ENCODE assay signal across 8 cellular contexts in genomic region chr11:111736621-111737055, GRCh38. TPM values are rescaled to one million over a fixed set of nuclear protein-coding genes. Genes with fewer than 3 reads are reported as not detected.
DNase-seq lines count a peak whose midpoint lies in the region; ATAC-seq and TF ChIP-seq lines count a peak whose summit lies in the region.

No MANE protein-coding gene starts in this region.

- no peaks in the 10 kb centered on the region for H3K9me2 ChIP-seq in PC-3 (replicated peaks; ENCODE audit: low read length)

- intact Hi-C loops in PC-3 (cut with micrococcal nuclease) (no loop called here), colonic mucosa (cut with DNase I) (no loop called here)

- TF ChIP-seq CTCF in PC-3 (conservative IDR thresholded peaks at IDR 0.05; ENCODE audit: low read depth, low read length), result no peak
- TF ChIP-seq CTCF in colonic mucosa (IDR thresholded peaks at IDR 0.05), result no peak

- no TSS peak for BruUV-seq in PC-3 (replicated peaks; lab: Mats Ljungman, UMichigan)

- DNase-seq in PC-3 (no peak), colonic mucosa (no peak), NCI-H1436 (lab: John Stamatoyannopoulos, UW) (no peak), NCI-H748 (lab: John Stamatoyannopoulos, UW; ENCODE audit: unreplicated experiment) (no peak), NCI-H2227 (lab: John Stamatoyannopoulos, UW; ENCODE audit: unreplicated experiment) (no peak)

- H3K9ac ChIP-seq in PC-3 (ENCODE audit: low read length) (peak overlapping the region; percentile 82), colonic mucosa (ENCODE audit: low read depth in 2 of 2, low read length in 2 of 2) (peak overlapping the region; percentile 7 to 24), muscle layer of colon (ENCODE audit: low read length) (peak overlapping the region; percentile 55)

- peaks cover 6% of the 10 kb centered on the region for H3F3A ChIP-seq in PC-3 (ENCODE audit: low read length, unreplicated experiment)

- H3K4me3 ChIP-seq in PC-3 (ENCODE audit: low read length) (no peak overlapping the region), colonic mucosa (no peak overlapping the region), muscle layer of colon (ENCODE audit: low read depth in 1 of 2, low read length in 2 of 2) (no peak overlapping the region)

- no peaks in the 10 kb centered on the region for H3K27me3 ChIP-seq in PC-3 (ENCODE audit: low read length)
- no peaks in the 10 kb centered on the region for H3K27me3 ChIP-seq in colonic mucosa
- no peaks in the 10 kb centered on the region for H3K27me3 ChIP-seq in muscle layer of colon (ENCODE audit: control insufficient read depth in 1 of 2, insufficient read depth in 2 of 2, low read length in 2 of 2)

- H3K79me2 ChIP-seq in PC-3 (ENCODE audit: low read length), result no peaks in the 10 kb centered on the region

- H2AFZ ChIP-seq in PC-3 (ENCODE audit: low read length), result peak overlapping the region; percentile 54; the same call in 1 of the 2 replicates

- peak overlapping the region; percentile 82 for H3K4me2 ChIP-seq in PC-3 (ENCODE audit: low read length)

- peaks cover 28% of the 10 kb centered on the region for H3K4me1 ChIP-seq in PC-3 (ENCODE audit: insufficient read depth, low read length)
- no peaks in the 10 kb centered on the region for H3K4me1 ChIP-seq in colonic mucosa
- peaks cover 68% of the 10 kb centered on the region for H3K4me1 ChIP-seq in muscle layer of colon (ENCODE audit: insufficient read depth, low read length)

- no peaks in the 10 kb centered on the region for H4K20me1 ChIP-seq in PC-3 (ENCODE audit: low read length)

- POLR2A ChIA-PET in PC-3 (lab: Charles Lee; ENCODE audit: unreplicated experiment), result interaction anchor here (0.9 kb wide), 1 partner anchor 29 kb away, joined by 4 read pairs; no protein-coding TSS in a partner anchor

- no peak for ATAC-seq in PC-3
- ATAC-seq in HG02870 (IDR thresholded peaks at IDR 0.05; ENCODE audit: unreplicated experiment), result no peak

- CTCF ChIA-PET in PC-3 (lab: Charles Lee), result no interaction called here

- H3K36me3 ChIP-seq in PC-3 (ENCODE audit: low read depth, low read length) (peaks cover 17% of the 10 kb centered on the region), colonic mucosa (peaks cover 2% of the 10 kb centered on the region), muscle layer of colon (ENCODE audit: insufficient read depth, low read length) (peaks cover 29% of the 10 kb centered on the region)

- no peaks in the 10 kb centered on the region for H3K9me3 ChIP-seq in PC-3 (ENCODE audit: low read length)
- no peaks in the 10 kb centered on the region for H3K9me3 ChIP-seq in colonic mucosa
- H3K9me3 ChIP-seq in muscle layer of colon (ENCODE audit: low read length), result no peaks in the 10 kb centered on the region

- H3K27ac ChIP-seq in PC-3 (ENCODE audit: low read length), result peak overlapping the region; percentile 96
- H3K27ac ChIP-seq in colonic mucosa, result peak overlapping the region; percentile 90
- peak overlapping the region; percentile 59 for H3K27ac ChIP-seq in muscle layer of colon (ENCODE audit: low read depth, low read length)
- H3K27ac ChIP-seq in temporal lobe (ENCODE audit: low read depth, low read length), result peak overlapping the region; percentile 100

RNA-seq across cellular contexts. Expression of gene PPP2R1B, which starts 29.6 kb away (rescaled TPM):
- total RNA-seq in PC-3 (2014; rRNA removed), result 31.3 and 41.5 TPM in 2 replicates
- total RNA-seq in colonic mucosa, result 10 to 100 TPM; 45.9 to 57.0 TPM
- total RNA-seq in temporal lobe, result 18.9 TPM

Comparison
In these comparisons a context has a peak if more than half of its experiments do, and no peak if none do; other contexts are left out.
1. H3K9ac ChIP-seq: peak in every context shown above with its lines; median percentile 82 in PC-3; 55 in muscle layer of colon; 16 in colonic mucosa.